18 cellular contexts compared by ENCODE assay signal in genomic region chr16:13139661-13140241, GRCh38.
DNase-seq lines count a peak whose midpoint lies in the region; TF ChIP-seq lines count a peak whose summit lies in the region.
"Had no signal": no experiment of that assay in that cellular context is flagged by ENCODE, and none has a peak within 500 bp of the region (broad histone marks: within the 10 kb centered on the region; RNA-seq: fewer than 3 reads in every experiment).

No MANE protein-coding gene starts in this region.

- CTCF ChIA-PET in MCF 10A (lab: Yijun Ruan, JAX) (no interaction called here), mammary epithelial cell (lab: Charles Lee; ENCODE audit: low non-redundant PET) (no interaction called here)

- intact Hi-C loops in MCF 10A (cut with micrococcal nuclease) = no loop called here
- intact Hi-C loops in breast epithelium (cut with DNase I; ENCODE audit: low total_unique reads) = no loop called here
- intact Hi-C loops in mammary epithelial cell (cut with micrococcal nuclease) = no loop called here

- H3K4me2 ChIP-seq in mammary epithelial cell (ENCODE audit: insufficient read depth, low read depth, low read length) = peak overlapping the region; percentile 43
- H3K4me2 ChIP-seq in hepatocyte = no peak overlapping the region
- H3K4me2 ChIP-seq: A549, BLaER1 had no signal

- no peaks in the 10 kb centered on the region for H4K20me1 ChIP-seq in mammary epithelial cell (ENCODE audit: insufficient read depth, low read length)
- H4K20me1 ChIP-seq in hepatocyte (ENCODE audit: insufficient read depth, poor library complexity, severe bottlenecking) = no peaks in the 10 kb centered on the region
- H4K20me1 ChIP-seq: BLaER1 had no signal

- H3K27me3 Mint-ChIP-seq in MCF 10A (ENCODE audit: insufficient read depth, unreplicated experiment) (no peaks in the 10 kb centered on the region), nephron progenitor cell (ENCODE audit: low read depth, poor library complexity) (no peaks in the 10 kb centered on the region)
- H3K27me3 Mint-ChIP-seq: CD4-positive, alpha-beta memory T cell had no signal

- peaks cover 5% of the 10 kb centered on the region for H3K79me2 ChIP-seq in mammary epithelial cell (ENCODE audit: insufficient read depth, low read length)
- H3K79me2 ChIP-seq in hepatocyte = no peaks in the 10 kb centered on the region

- BruUV-seq in MCF 10A (replicated peaks; lab: Mats Ljungman, UMichigan) (no TSS peak), mammary epithelial cell (replicated peaks; lab: Mats Ljungman, UMichigan) (no TSS peak)

- H2AFZ ChIP-seq in mammary epithelial cell (ENCODE audit: low read depth, low read length) (peak overlapping the region; percentile 63), hepatocyte (no peak overlapping the region)

- H3K4me1 Mint-ChIP-seq in MCF 10A (ENCODE audit: insufficient read depth, unreplicated experiment) = peaks cover 9% of the 10 kb centered on the region
- peaks cover 3% of the 10 kb centered on the region for H3K4me1 Mint-ChIP-seq in nephron progenitor cell
- H3K4me1 Mint-ChIP-seq: CD14-positive monocyte; CD4-positive, alpha-beta memory T cell had no signal

- TF ChIP-seq CTCF in MCF 10A (IDR thresholded peaks at IDR 0.05; ENCODE audit: unreplicated experiment) = no peak
- no peak for TF ChIP-seq CTCF in breast epithelium (IDR thresholded peaks at IDR 0.05)
- TF ChIP-seq CTCF in mammary epithelial cell (conservative IDR thresholded peaks at IDR 0.05 in 1 of 2, IDR thresholded peaks at IDR 0.05 in 1 of 2; ENCODE audit: extremely low read depth in 1 of 2, insufficient read depth in 1 of 2, low read depth in 1 of 2, low read length in 2 of 2) = no peak
- no peak for TF ChIP-seq CTCF in hepatocyte (IDR thresholded peaks at IDR 0.05; ENCODE audit: poor library complexity)
- TF ChIP-seq CTCF in nephron progenitor cell (IDR thresholded peaks at IDR 0.05) = no peak

- dilution Hi-C loops in mammary epithelial cell (cut with HindIII; ENCODE audit: low sequenced_read_pairs) = no loop called here

- H3K9me2 ChIP-seq in hepatocyte (replicated peaks; ENCODE audit: insufficient read depth) = no peaks in the 10 kb centered on the region

- 86% methylated on average over 3 of the region's 3 CpGs for WGBS in mammary epithelial cell (ENCODE audit: low coverage, missing lambda C conversion rate)
- 86% methylated on average over 2 of the region's 3 CpGs for WGBS in hepatocyte (ENCODE audit: low lambda C conversion rate, missing lambda C conversion rate)

- peak overlapping the region; percentile 96 for H3K27ac Mint-ChIP-seq in MCF 10A (ENCODE audit: low read depth, unreplicated experiment)
- no peak overlapping the region for H3K27ac Mint-ChIP-seq in nephron progenitor cell
- H3K27ac Mint-ChIP-seq: CD4-positive, alpha-beta memory T cell had no signal

- H3K9me3 Mint-ChIP-seq in MCF 10A (ENCODE audit: unreplicated experiment) (peaks cover 7% of the 10 kb centered on the region), nephron progenitor cell (peaks cover 7% of the 10 kb centered on the region)
- H3K9me3 Mint-ChIP-seq: H9 had no signal

- H3K9ac ChIP-seq in mammary epithelial cell (ENCODE audit: insufficient read depth, low read length) = no peak overlapping the region
- H3K9ac ChIP-seq: BLaER1 had no signal

- no peak overlapping the region for H3K4me3 ChIP-seq in breast epithelium
- H3K4me3 ChIP-seq in mammary epithelial cell (replicated peaks in 1 of 3; ENCODE audit: insufficient read depth in 1 of 3, low read depth in 2 of 3, low read length in 3 of 3) = no peak overlapping the region
- no peak overlapping the region for H3K4me3 ChIP-seq in hepatocyte
- H3K4me3 ChIP-seq: A549, BLaER1 had no signal

- H3K9me3 ChIP-seq in breast epithelium (no peaks in the 10 kb centered on the region), mammary epithelial cell (replicated peaks; ENCODE audit: insufficient read depth, low read length) (peaks cover 3% of the 10 kb centered on the region), hepatocyte (ENCODE audit: low read depth) (no peaks in the 10 kb centered on the region)
- H3K9me3 ChIP-seq: A549 had no signal

- H3K36me3 Mint-ChIP-seq in MCF 10A (ENCODE audit: insufficient read depth, unreplicated experiment) (no peaks in the 10 kb centered on the region), nephron progenitor cell (ENCODE audit: low read depth) (no peaks in the 10 kb centered on the region)
- H3K36me3 Mint-ChIP-seq: CD14-positive monocyte; CD4-positive, alpha-beta memory T cell had no signal

- POLR2A ChIA-PET in MCF 10A (lab: Yijun Ruan, JAX) = interaction anchor here (1.1 kb wide), 1 partner anchor 29 kb away, joined by 3 read pairs; no protein-coding TSS in a partner anchor

- in situ Hi-C loops in mammary epithelial cell (cut with MboI; ENCODE audit: low sequenced_read_pairs in 2 of 2) = no loop called here

- DNase-seq in MCF 10A (ENCODE audit: unreplicated experiment) (no peak), breast epithelium (ENCODE audit: low spot score in 2 of 2) (no peak), mammary epithelial cell (peak; percentile 47), hepatocyte (ENCODE audit: low spot score) (peak; percentile 20), Ammon's horn (ENCODE audit: low spot score) (no peak), nephron progenitor cell (no peak)
- no peak for DNase-seq in central memory CD4-positive, alpha-beta T cell
- DNase-seq: AML-193; Calu3; CD4-positive, alpha-beta memory T cell; DMS79 treated with DMSO at 0.1 percent for 48 hours; GF-D8; GOT3; H9 had no signal

- no peak overlapping the region for H3K4me3 Mint-ChIP-seq in MCF 10A (ENCODE audit: unreplicated experiment)
- H3K4me3 Mint-ChIP-seq in nephron progenitor cell = no peak overlapping the region
- H3K4me3 Mint-ChIP-seq: CD14-positive monocyte; CD4-positive, alpha-beta memory T cell; H9 had no signal

- H3K27ac ChIP-seq in breast epithelium (no peak overlapping the region), mammary epithelial cell (ENCODE audit: insufficient read depth, low read depth, low read length) (peak overlapping the region; percentile 25), hepatocyte (no peak overlapping the region)
- H3K27ac ChIP-seq: 22Rv1, A549, BLaER1 had no signal

- H3K27me3 ChIP-seq in breast epithelium = no peaks in the 10 kb centered on the region
- no peaks in the 10 kb centered on the region for H3K27me3 ChIP-seq in mammary epithelial cell (ENCODE audit: insufficient read depth, low read length)
- no peaks in the 10 kb centered on the region for H3K27me3 ChIP-seq in hepatocyte
- H3K27me3 ChIP-seq: BLaER1 had no signal

- no peak for TF ChIP-seq POLR2A in breast epithelium (IDR thresholded peaks at IDR 0.05)

- H3K36me3 ChIP-seq in breast epithelium = no peaks in the 10 kb centered on the region
- no peaks in the 10 kb centered on the region for H3K36me3 ChIP-seq in mammary epithelial cell (ENCODE audit: insufficient read depth, low read length)
- H3K36me3 ChIP-seq in hepatocyte (replicated peaks; ENCODE audit: insufficient read depth, low read depth) = no peaks in the 10 kb centered on the region
- H3K36me3 ChIP-seq: BLaER1 had no signal

- H3K4me1 ChIP-seq in breast epithelium = no peaks in the 10 kb centered on the region
- peaks cover 47% of the 10 kb centered on the region for H3K4me1 ChIP-seq in mammary epithelial cell (ENCODE audit: insufficient read depth, low read length)
- H3K4me1 ChIP-seq in hepatocyte (ENCODE audit: insufficient read depth) = no peaks in the 10 kb centered on the region
- H3K4me1 ChIP-seq: A549, BLaER1 had no signal

Comparison
In these comparisons a context has a peak if more than half of its experiments do, and no peak if none do; other contexts are left out.
1. DNase-seq: peak in mammary epithelial cell (single experiment) and hepatocyte (single experiment); none in MCF 10A (single experiment), breast epithelium (0 of 2), Ammon's horn (single experiment), nephron progenitor cell (single experiment) and central memory CD4-positive, alpha-beta T cell (single experiment).